14 cellular contexts compared by ENCODE assay signal in genomic region chr6:109393882-109394281, GRCh38. TPM values are rescaled to one million over a fixed set of nuclear protein-coding genes. Genes with fewer than 3 reads are reported as not detected.
DNase-seq lines count a peak whose midpoint lies in the region; ATAC-seq, FAIRE-seq and TF ChIP-seq lines count a peak whose summit lies in the region.
"Had no signal": no experiment of that assay in that cellular context is flagged by ENCODE, and none has a peak within 500 bp of the region (broad histone marks: within the 10 kb centered on the region; RNA-seq: fewer than 3 reads in every experiment).

No MANE protein-coding gene starts in this region.

- BruUV-seq in HepG2 (replicated peaks; lab: Mats Ljungman, UMichigan): no TSS peak

- TF ChIP-seq POLR2A in HepG2 (IDR thresholded peaks at IDR 0.05; ENCODE audit: insufficient read depth in 1 of 2, low read depth in 2 of 2, low read length in 2 of 2): no peak

- H3K4me3 ChIP-seq in HepG2 (replicated peaks in 1 of 3; ENCODE audit: insufficient read depth in 1 of 3, low read depth in 2 of 3, low read length in 3 of 3) (no peak overlapping the region), lower lobe of right lung (no peak overlapping the region)
- H3K4me3 ChIP-seq: pancreas had no signal

- DNase-seq in DMS53 treated with DMSO at 0.1 percent for 48 hours (lab: John Stamatoyannopoulos, UW; ENCODE audit: unreplicated experiment) (peak; percentile 9), LHCN-M2 (ENCODE audit: low read depth) (peak; percentile 60), astrocyte of the hippocampus (ENCODE audit: low read depth, low spot score) (peak; percentile 39), HepG2 (ENCODE audit: low spot score) (no peak), lower lobe of right lung (no peak)
- DNase-seq: activated CD8-positive, alpha-beta T cell treated with anti-CD3 and anti-CD28 coated beads, Interleukin-2, amount 10 ng/mL, durations not matched to agents 7 days and 5 days; NCI-H2029; pancreas; stimulated activated naive CD4-positive, alpha-beta T cell treated with Interleukin-2 at 50 U/mL for 16 hours had no signal

- intact Hi-C loops in HepG2 (cut with micrococcal nuclease; ENCODE audit: unreplicated experiment): no loop called here
- intact Hi-C loops in lower lobe of right lung (cut with DNase I): no loop called here

- CTCF ChIA-PET in HepG2 (lab: Yijun Ruan, JAX; ENCODE audit: low intra/inter-chr PET ratio, low total read pairs): no interaction called here

- no peak overlapping the region for H3K27ac ChIP-seq in HepG2 (ENCODE audit: extremely low read length, insufficient read depth, low read length)
- H3K27ac ChIP-seq in lower lobe of right lung: no peak overlapping the region
- H3K27ac ChIP-seq: pancreas had no signal

- 30% methylated on average over 2 of the region's 2 CpGs for WGBS in HepG2 (ENCODE audit: low lambda C conversion rate)

- no peaks in the 10 kb centered on the region for H4K20me1 ChIP-seq in HepG2 (ENCODE audit: insufficient read depth, low read length)

- in situ Hi-C loops in HepG2 (cut with HindIII; ENCODE audit: extremely low pct_ligation_motif_present, low pct_unique_long_range_greater_than_20kb): no loop called here

- TF ChIP-seq RAD21 in HepG2 (CRISPR knock-in tag; IDR thresholded peaks at IDR 0.05): no peak

- no peak overlapping the region for H2AFZ ChIP-seq in HepG2 (ENCODE audit: low read length)

- POLR2A ChIA-PET in HepG2 (lab: Yijun Ruan, JAX): interaction anchor here (1.0 kb wide), 1 partner anchor 9 kb away, joined by 5 read pairs; no protein-coding TSS in a partner anchor

- H3K4me1 ChIP-seq in HepG2 (ENCODE audit: insufficient read depth, low read length) (peaks cover 6% of the 10 kb centered on the region; the same call in 1 of the 2 replicates), lower lobe of right lung (no peaks in the 10 kb centered on the region)
- H3K4me1 ChIP-seq: pancreas had no signal

- no peaks in the 10 kb centered on the region for H3K9me3 ChIP-seq in HepG2 (ENCODE audit: low read length)
- no peaks in the 10 kb centered on the region for H3K9me3 ChIP-seq in lower lobe of right lung
- H3K9me3 ChIP-seq: pancreas had no signal

- ATAC-seq in HepG2 (no peak; the same call in 2 of the 3 replicates), HG02798 (IDR thresholded peaks at IDR 0.05; ENCODE audit: poor library complexity, unreplicated experiment) (no peak), lower lobe of right lung (no peak), HG02885 (IDR thresholded peaks at IDR 0.05; ENCODE audit: poor library complexity, unreplicated experiment) (no peak), GM19023 (IDR thresholded peaks at IDR 0.05; ENCODE audit: unreplicated experiment) (no peak)
- ATAC-seq: activated CD8-positive, alpha-beta T cell treated with anti-CD3 and anti-CD28 coated beads, Interleukin-2, amount 10 ng/mL, durations not matched to agents 7 days and 5 days; pancreas had no signal

- no peak overlapping the region for H3K4me2 ChIP-seq in HepG2 (ENCODE audit: low read depth, low read length)

- no peaks in the 10 kb centered on the region for H3K79me2 ChIP-seq in HepG2 (ENCODE audit: insufficient read depth, low read length)

- H3K36me3 ChIP-seq in HepG2 (replicated peaks in 1 of 2; ENCODE audit: control insufficient read depth in 1 of 2, insufficient read depth in 2 of 2, low read length in 2 of 2): no peaks in the 10 kb centered on the region
- H3K36me3 ChIP-seq in lower lobe of right lung: no peaks in the 10 kb centered on the region
- H3K36me3 ChIP-seq: pancreas had no signal

- peaks cover 1 to 2% of the 10 kb centered on the region in 2 experiments; a peak in 1 of 5 replicates for H3K27me3 ChIP-seq in HepG2 (ENCODE audit: control insufficient read depth in 1 of 2, insufficient read depth in 2 of 2, low read length in 2 of 2)
- no peaks in the 10 kb centered on the region for H3K27me3 ChIP-seq in lower lobe of right lung (ENCODE audit: low read depth)
- H3K27me3 ChIP-seq: pancreas had no signal

- no peak for FAIRE-seq in HepG2 (lab: Jason Lieb, UNC)
- FAIRE-seq: colon, islet of Langerhans, pancreas had no signal

- TF ChIP-seq EP300 in HepG2 (IDR thresholded peaks at IDR 0.05; ENCODE audit: low read depth in 2 of 2, low read length in 2 of 2) (no peak), HepG2 (CRISPR knock-in tag; IDR thresholded peaks at IDR 0.05; ENCODE audit: borderline replicate concordance) (no peak)

- no peak overlapping the region for H3K9ac ChIP-seq in HepG2 (ENCODE audit: insufficient read depth, low read depth, low read length)

- TF ChIP-seq CTCF in HepG2 (CRISPR knock-in tag; IDR thresholded peaks at IDR 0.05) (no peak), lower lobe of right lung (IDR thresholded peaks at IDR 0.05) (no peak)

RNA-seq across cellular contexts. Expression of gene CD164, which starts 11.6 kb away (rescaled TPM):
- 255 and 329 TPM in 2 replicates for total RNA-seq in LHCN-M2 (2014; rRNA removed)
- 86.5 TPM for polyA plus RNA-seq in LHCN-M2 (2012)
- total RNA-seq in HepG2 (2016; rRNA removed; fragmentation: Illumina TruSeq; extraction: Trizol): 148 and 222 TPM in 2 replicates
- total RNA-seq in HepG2 (2016; cell fraction: cytosol; rRNA removed; fragmentation: Illumina TruSeq; extraction: Trizol; ENCODE audit: low read depth): 22.2 and 25.0 TPM in 2 replicates
- 152 and 227 TPM in 2 replicates for total RNA-seq in HepG2 (2016; cell fraction: insoluble cytoplasmic fraction; rRNA removed; fragmentation: Illumina TruSeq; extraction: Trizol)
- 57.9 and 68.8 TPM in 2 replicates for total RNA-seq in HepG2 (2016; cell fraction: membrane; rRNA removed; fragmentation: Illumina TruSeq; extraction: Trizol)
- 217 and 244 TPM in 2 replicates for total RNA-seq in HepG2 (2016; cell fraction: nucleus; rRNA removed; fragmentation: Illumina TruSeq; extraction: Trizol)
- 257 and 293 TPM in 2 replicates for polyA plus RNA-seq in HepG2 (2011; rRNA removed)
- 113 and 156 TPM in 2 replicates for polyA plus RNA-seq in HepG2 (2011; cell fraction: cytosol; rRNA removed)
- polyA plus RNA-seq in HepG2 (2011; cell fraction: nucleus; rRNA removed): 72.2 and 82.4 TPM in 2 replicates
- 167 and 201 TPM in 2 replicates for polyA plus RNA-seq in HepG2 (2012)
- polyA plus RNA-seq in HepG2 (2016; cell fraction: cytosol; fragmentation: Illumina TruSeq; extraction: Trizol; ENCODE audit: low read depth): 20.0 and 22.1 TPM in 2 replicates
- polyA plus RNA-seq in HepG2 (2016; cell fraction: insoluble cytoplasmic fraction; fragmentation: Illumina TruSeq; extraction: Trizol; ENCODE audit: low read depth): 148 and 155 TPM in 2 replicates
- 45.6 and 50.4 TPM in 2 replicates for polyA plus RNA-seq in HepG2 (2016; cell fraction: membrane; fragmentation: Illumina TruSeq; extraction: Trizol; ENCODE audit: low read depth)
- polyA plus RNA-seq in HepG2 (2016; cell fraction: nucleus; fragmentation: Illumina TruSeq; extraction: Trizol; ENCODE audit: insufficient read depth, low read depth): 320 and 334 TPM in 2 replicates
- 273 and 666 TPM in 2 replicates for polyA minus RNA-seq in HepG2 (2011; rRNA and poly(A)+ RNA removed; ENCODE audit: low replicate concordance)
- polyA minus RNA-seq in HepG2 (2011; cell fraction: cytosol; rRNA and poly(A)+ RNA removed): 269 and 278 TPM in 2 replicates
- 158 and 165 TPM in 2 replicates for polyA minus RNA-seq in HepG2 (2011; cell fraction: nucleus; rRNA and poly(A)+ RNA removed)
- 307 TPM for total RNA-seq in lower lobe of right lung

RNA-seq across cellular contexts. Expression of gene PPIL6, which starts 46.5 kb away (rescaled TPM):
- total RNA-seq in LHCN-M2 (2014; rRNA removed) (0.32 and 1.6 TPM in 2 replicates), HepG2 (2016; rRNA removed; fragmentation: Illumina TruSeq; extraction: Trizol) (0.22 TPM in 1 of 2 replicates, not detected in the other), lower lobe of right lung (10.6 TPM)
- polyA plus RNA-seq in LHCN-M2 (2012): 0.15 TPM
- total RNA-seq in HepG2 (2016; cell fraction: cytosol; rRNA removed; fragmentation: Illumina TruSeq; extraction: Trizol; ENCODE audit: low read depth): not detected in 2 replicates
- 0.16 and 0.48 TPM in 2 replicates for total RNA-seq in HepG2 (2016; cell fraction: insoluble cytoplasmic fraction; rRNA removed; fragmentation: Illumina TruSeq; extraction: Trizol)
- total RNA-seq in HepG2 (2016; cell fraction: membrane; rRNA removed; fragmentation: Illumina TruSeq; extraction: Trizol): 0.19 TPM in 1 of 2 replicates, not detected in the other
- not detected in 2 replicates for total RNA-seq in HepG2 (2016; cell fraction: nucleus; rRNA removed; fragmentation: Illumina TruSeq; extraction: Trizol)
- 0.01 and 0.46 TPM in 2 replicates for polyA plus RNA-seq in HepG2 (2011; rRNA removed)
- polyA plus RNA-seq in HepG2 (2011; cell fraction: cytosol; rRNA removed): 0.05 and 0.12 TPM in 2 replicates
- polyA plus RNA-seq in HepG2 (2011; cell fraction: nucleus; rRNA removed): not detected in 2 replicates
- 0.11 TPM in 1 of 2 replicates, not detected in the other for polyA plus RNA-seq in HepG2 (2012)
- 0.31 TPM in 1 of 2 replicates, not detected in the other for polyA plus RNA-seq in HepG2 (2016; cell fraction: cytosol; fragmentation: Illumina TruSeq; extraction: Trizol; ENCODE audit: low read depth)
- not detected in 2 replicates for polyA plus RNA-seq in HepG2 (2016; cell fraction: insoluble cytoplasmic fraction; fragmentation: Illumina TruSeq; extraction: Trizol; ENCODE audit: low read depth)
- polyA plus RNA-seq in HepG2 (2016; cell fraction: membrane; fragmentation: Illumina TruSeq; extraction: Trizol; ENCODE audit: low read depth): 0.13 TPM in 1 of 2 replicates, not detected in the other
- polyA plus RNA-seq in HepG2 (2016; cell fraction: nucleus; fragmentation: Illumina TruSeq; extraction: Trizol; ENCODE audit: insufficient read depth, low read depth): not detected in 2 replicates
- polyA minus RNA-seq in HepG2 (2011; rRNA and poly(A)+ RNA removed; ENCODE audit: low replicate concordance): 0.87 TPM in 1 of 2 replicates, not detected in the other
- not detected in 2 replicates for polyA minus RNA-seq in HepG2 (2011; cell fraction: cytosol; rRNA and poly(A)+ RNA removed)
- not detected in 2 replicates for polyA minus RNA-seq in HepG2 (2011; cell fraction: nucleus; rRNA and poly(A)+ RNA removed)

RNA-seq across cellular contexts. Expression of gene SMPD2, which starts 46.6 kb away (rescaled TPM):
- total RNA-seq in LHCN-M2 (2014; rRNA removed) (6.5 and 9.2 TPM in 2 replicates), HepG2 (2016; rRNA removed; fragmentation: Illumina TruSeq; extraction: Trizol) (6.7 and 10.6 TPM in 2 replicates), lower lobe of right lung (13.7 TPM)
- polyA plus RNA-seq in LHCN-M2 (2012): 5.1 TPM
- total RNA-seq in HepG2 (2016; cell fraction: cytosol; rRNA removed; fragmentation: Illumina TruSeq; extraction: Trizol; ENCODE audit: low read depth): 4.6 and 5.2 TPM in 2 replicates
- total RNA-seq in HepG2 (2016; cell fraction: insoluble cytoplasmic fraction; rRNA removed; fragmentation: Illumina TruSeq; extraction: Trizol): 7.4 and 12.3 TPM in 2 replicates
- total RNA-seq in HepG2 (2016; cell fraction: membrane; rRNA removed; fragmentation: Illumina TruSeq; extraction: Trizol): 8.5 and 8.7 TPM in 2 replicates
- 12.1 and 13.9 TPM in 2 replicates for total RNA-seq in HepG2 (2016; cell fraction: nucleus; rRNA removed; fragmentation: Illumina TruSeq; extraction: Trizol)
- polyA plus RNA-seq in HepG2 (2011; rRNA removed): 5.9 and 6.9 TPM in 2 replicates
- polyA plus RNA-seq in HepG2 (2011; cell fraction: cytosol; rRNA removed): 5.0 and 5.8 TPM in 2 replicates
- polyA plus RNA-seq in HepG2 (2011; cell fraction: nucleus; rRNA removed): 15.0 and 17.9 TPM in 2 replicates
- polyA plus RNA-seq in HepG2 (2012): 2.4 and 4.1 TPM in 2 replicates
- 5.7 and 6.5 TPM in 2 replicates for polyA plus RNA-seq in HepG2 (2016; cell fraction: cytosol; fragmentation: Illumina TruSeq; extraction: Trizol; ENCODE audit: low read depth)
- 7.1 and 7.3 TPM in 2 replicates for polyA plus RNA-seq in HepG2 (2016; cell fraction: insoluble cytoplasmic fraction; fragmentation: Illumina TruSeq; extraction: Trizol; ENCODE audit: low read depth)
- polyA plus RNA-seq in HepG2 (2016; cell fraction: membrane; fragmentation: Illumina TruSeq; extraction: Trizol; ENCODE audit: low read depth): 5.9 and 8.0 TPM in 2 replicates
- polyA plus RNA-seq in HepG2 (2016; cell fraction: nucleus; fragmentation: Illumina TruSeq; extraction: Trizol; ENCODE audit: insufficient read depth, low read depth): 13.1 and 18.5 TPM in 2 replicates
- polyA minus RNA-seq in HepG2 (2011; rRNA and poly(A)+ RNA removed; ENCODE audit: low replicate concordance): 8.7 and 50.0 TPM in 2 replicates
- polyA minus RNA-seq in HepG2 (2011; cell fraction: cytosol; rRNA and poly(A)+ RNA removed): 1.8 and 3.3 TPM in 2 replicates
- polyA minus RNA-seq in HepG2 (2011; cell fraction: nucleus; rRNA and poly(A)+ RNA removed): 15.7 and 21.8 TPM in 2 replicates

Comparison
In these comparisons a context has a peak if more than half of its experiments do, and no peak if none do; other contexts are left out.
1. DNase-seq: peak in DMS53 treated with DMSO at 0.1 percent for 48 hours (single experiment), LHCN-M2 (single experiment) and astrocyte of the hippocampus (single experiment); none in HepG2 (single experiment) and lower lobe of right lung (single experiment).